Comparison of ENCODE assay signal across 8 cellular contexts in the genomic region with DNA sequence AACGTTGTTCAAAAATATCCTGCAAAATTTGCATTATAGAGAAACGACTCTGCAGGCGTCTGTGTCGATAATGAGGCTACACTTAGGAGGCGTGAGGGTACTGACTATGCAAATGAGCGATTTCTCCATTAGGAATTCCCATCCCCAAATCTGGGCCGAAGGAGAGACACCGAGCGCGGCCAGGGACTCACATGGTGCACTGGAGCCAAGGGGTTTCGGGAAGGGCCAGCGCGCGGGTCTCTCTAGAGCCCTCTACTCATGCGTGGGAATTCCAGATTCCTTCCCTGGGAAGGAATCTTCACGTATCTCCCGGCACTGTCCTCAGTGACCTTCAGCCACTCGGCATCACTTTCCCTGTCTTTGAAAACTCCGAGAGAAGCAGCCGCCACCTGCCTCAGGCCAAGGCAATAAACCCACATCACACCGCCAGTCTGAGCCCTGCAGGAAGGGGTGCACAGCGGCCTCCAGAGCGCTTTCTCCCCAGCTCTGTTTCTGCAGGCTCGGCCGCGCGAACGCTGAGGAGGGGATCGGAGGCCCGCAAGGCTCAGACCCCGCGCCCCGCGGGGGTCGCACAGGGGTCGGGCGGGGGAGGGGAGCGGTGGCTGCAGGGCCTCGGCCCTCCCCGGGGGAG. TPM values are rescaled to one million over a fixed set of nuclear protein-coding genes. Genes with fewer than 3 reads are reported as not detected.
DNase-seq lines count a peak whose midpoint lies in the region; ATAC-seq lines count a peak whose summit lies in the region.

No MANE protein-coding gene starts in this region.

- H2BK120ac ChIP-seq in mesenchymal stem cell (ENCODE audit: low read depth, low read length) = peak overlapping the region; percentile 89

- H3K4me3 Mint-ChIP-seq in activated T-cell treated with anti-CD3 and anti-CD28 coated beads, Interleukin-2, amount 50 U/mL, for 24 hours = no peak overlapping the region
- H3K4me3 Mint-ChIP-seq in stimulated activated naive CD8-positive, alpha-beta T cell treated with anti-CD3 and anti-CD28 coated beads, Interleukin-15, amount 100 ng/mL, for 72 hours = no peak overlapping the region

- H4K91ac ChIP-seq in mesenchymal stem cell (ENCODE audit: low read length) = no peak overlapping the region

- H2BK15ac ChIP-seq in mesenchymal stem cell (ENCODE audit: low read depth, poor library complexity, severe bottlenecking) = no peak overlapping the region

- peak overlapping the region in 1 of 2 experiments; percentile 26 for H3K18ac ChIP-seq in mesenchymal stem cell (ENCODE audit: low read depth in 1 of 2, low read length in 2 of 2)

- H3K27me3 ChIP-seq in duodenal mucosa (ENCODE audit: control insufficient read depth in 1 of 2, insufficient read depth in 2 of 2, low read length in 2 of 2) (no peaks in the 10 kb centered on the region), mesenchymal stem cell (ENCODE audit: control insufficient read depth in 1 of 2, insufficient read depth in 1 of 2, low read length in 2 of 2) (no peaks in the 10 kb centered on the region)

- H3K4me3 ChIP-seq in duodenal mucosa (ENCODE audit: low read depth in 1 of 2, low read length in 2 of 2) = peak overlapping the region; percentile 79 to 82
- peak overlapping the region; percentile 86 to 95 for H3K4me3 ChIP-seq in mesenchymal stem cell (ENCODE audit: insufficient read depth in 1 of 2, low read depth in 1 of 2, low read length in 2 of 2)

- H3K36me3 ChIP-seq in duodenal mucosa (ENCODE audit: control insufficient read depth in 1 of 2, insufficient read depth in 2 of 2, low read length in 2 of 2) (no peaks in the 10 kb centered on the region), mesenchymal stem cell (ENCODE audit: control insufficient read depth in 1 of 2, insufficient read depth in 2 of 2, low read depth in 1 of 2, low read length in 2 of 2) (no peaks in the 10 kb centered on the region)

- peak overlapping the region; percentile 73 for H3K27ac ChIP-seq in duodenal mucosa (ENCODE audit: low read depth, low read length)
- peak overlapping the region; percentile 45 for H3K27ac ChIP-seq in mesenchymal stem cell (ENCODE audit: low read length, poor library complexity, severe bottlenecking)

- H3K9me3 ChIP-seq in duodenal mucosa (ENCODE audit: control insufficient read depth in 1 of 2, low read length in 2 of 2) (no peaks in the 10 kb centered on the region), mesenchymal stem cell (ENCODE audit: control insufficient read depth, low read length) (no peaks in the 10 kb centered on the region)

- H2BK12ac ChIP-seq in mesenchymal stem cell (ENCODE audit: low read length in 2 of 2) = no peak overlapping the region

- no peak overlapping the region for H3K14ac ChIP-seq in mesenchymal stem cell (ENCODE audit: low read length in 2 of 2)

- 2% methylated on average over 22 of the region's 40 CpGs for WGBS in mesenchymal stem cell

- peak overlapping the region in 1 of 2 experiments; percentile 15 for H3K4ac ChIP-seq in mesenchymal stem cell (ENCODE audit: low read depth in 1 of 2, low read length in 2 of 2)

- peaks cover 14% of the 10 kb centered on the region for H3K4me1 Mint-ChIP-seq in activated T-cell treated with anti-CD3 and anti-CD28 coated beads, Interleukin-2, amount 50 U/mL, for 24 hours (ENCODE audit: low read depth)
- peaks cover 22% of the 10 kb centered on the region for H3K4me1 Mint-ChIP-seq in stimulated activated naive CD8-positive, alpha-beta T cell treated with anti-CD3 and anti-CD28 coated beads, Interleukin-15, amount 100 ng/mL, for 72 hours

- H3K4me2 ChIP-seq in mesenchymal stem cell (ENCODE audit: low read length, poor library complexity, severe bottlenecking) = peak overlapping the region; percentile 95

- peak overlapping the region; percentile 39 for H3K27ac Mint-ChIP-seq in activated T-cell treated with anti-CD3 and anti-CD28 coated beads, Interleukin-2, amount 50 U/mL, for 24 hours
- peak overlapping the region; percentile 52 to 63 for H3K27ac Mint-ChIP-seq in stimulated activated naive CD8-positive, alpha-beta T cell treated with anti-CD3 and anti-CD28 coated beads, Interleukin-15, amount 100 ng/mL, for 72 hours

- no peaks in the 10 kb centered on the region for H3K79me1 ChIP-seq in mesenchymal stem cell (replicated peaks; ENCODE audit: low read length, poor library complexity, severe bottlenecking)

- H3K9ac ChIP-seq in duodenal mucosa (ENCODE audit: low read depth in 1 of 2, low read length in 2 of 2) (peak overlapping the region; percentile 58 to 83), mesenchymal stem cell (ENCODE audit: low read length) (peak overlapping the region; percentile 75)

- no peak overlapping the region for H3K23ac ChIP-seq in mesenchymal stem cell (ENCODE audit: low read length in 2 of 2)

- no peaks in the 10 kb centered on the region for H3K27me3 Mint-ChIP-seq in activated T-cell treated with anti-CD3 and anti-CD28 coated beads, Interleukin-2, amount 50 U/mL, for 24 hours
- H3K27me3 Mint-ChIP-seq in stimulated activated naive CD8-positive, alpha-beta T cell treated with anti-CD3 and anti-CD28 coated beads, Interleukin-15, amount 100 ng/mL, for 72 hours = no peaks in the 10 kb centered on the region

- no peak for DNase-seq in activated T-cell treated with anti-CD3 and anti-CD28 coated beads, Interleukin-2, amount 50 U/mL, for 24 hours
- no peak for DNase-seq in activated T-cell treated with anti-CD3 and anti-CD28 coated beads, Interleukin-2, amount 50 U/mL, for 1 hour
- DNase-seq in NCI-H1092 treated with DMSO at 0.1 percent for 48 hours (lab: John Stamatoyannopoulos, UW) = peak; percentile 95
- peak; percentile 51 for DNase-seq in T-helper 22 cell (ENCODE audit: low read depth)
- DNase-seq in mesenchymal stem cell = peak; percentile 68
- DNase-seq in stimulated activated naive CD8-positive, alpha-beta T cell treated with anti-CD3 and anti-CD28 coated beads, Interleukin-15, amount 100 ng/mL, for 72 hours = peak; percentile 70 to 74

- H2BK5ac ChIP-seq in mesenchymal stem cell (ENCODE audit: low read depth, low read length, poor library complexity, severe bottlenecking) = no peak overlapping the region

- H3K36me3 Mint-ChIP-seq in activated T-cell treated with anti-CD3 and anti-CD28 coated beads, Interleukin-2, amount 50 U/mL, for 24 hours (ENCODE audit: low read depth) = no peaks in the 10 kb centered on the region

- ATAC-seq in HG02763 (IDR thresholded peaks at IDR 0.05; ENCODE audit: unreplicated experiment) = peak; percentile 56
- peak; percentile 77 for ATAC-seq in stimulated activated naive CD8-positive, alpha-beta T cell treated with anti-CD3 and anti-CD28 coated beads, Interleukin-15, amount 100 ng/mL, for 72 hours

- H4K8ac ChIP-seq in mesenchymal stem cell (ENCODE audit: low read length) = peak overlapping the region; percentile 41

- no peak overlapping the region for H2AK5ac ChIP-seq in mesenchymal stem cell (ENCODE audit: low read length, severe bottlenecking)

- H3K9me3 Mint-ChIP-seq in activated T-cell treated with anti-CD3 and anti-CD28 coated beads, Interleukin-2, amount 50 U/mL, for 24 hours = no peaks in the 10 kb centered on the region
- no peaks in the 10 kb centered on the region for H3K9me3 Mint-ChIP-seq in stimulated activated naive CD8-positive, alpha-beta T cell treated with anti-CD3 and anti-CD28 coated beads, Interleukin-15, amount 100 ng/mL, for 72 hours

- peaks cover 11 to 18% of the 10 kb centered on the region in 2 donors for H3K4me1 ChIP-seq in duodenal mucosa (ENCODE audit: control insufficient read depth in 1 of 2, insufficient read depth in 2 of 2, low read length in 2 of 2)
- no peaks in the 10 kb centered on the region for H3K4me1 ChIP-seq in mesenchymal stem cell (ENCODE audit: control insufficient read depth, insufficient read depth, low read depth, low read length)

- H2AFZ ChIP-seq in mesenchymal stem cell (ENCODE audit: low read depth, low read length) = peak overlapping the region; percentile 21

RNA-seq across cellular contexts. Expression of a gene that starts 0.7 kb away (rescaled TPM):
- polyA plus RNA-seq in mesenchymal stem cell (2013, experiment 1 of 2) = 14.6 TPM
- 13.9 TPM for polyA plus RNA-seq in mesenchymal stem cell (2013, experiment 2 of 2)

Comparison
In these comparisons a context has a peak if more than half of its experiments do, and no peak if none do; other contexts are left out.
1. DNase-seq: peak in NCI-H1092 treated with DMSO at 0.1 percent for 48 hours (single experiment), T-helper 22 cell (single experiment), mesenchymal stem cell (single experiment) and stimulated activated naive CD8-positive, alpha-beta T cell treated with anti-CD3 and anti-CD28 coated beads, Interleukin-15, amount 100 ng/mL, for 72 hours (2 of 2); none in activated T-cell treated with anti-CD3 and anti-CD28 coated beads, Interleukin-2, amount 50 U/mL, for 24 hours (single experiment) and activated T-cell treated with anti-CD3 and anti-CD28 coated beads, Interleukin-2, amount 50 U/mL, for 1 hour (single experiment).